8 cellular contexts compared by ENCODE assay signal in the genomic region with DNA sequence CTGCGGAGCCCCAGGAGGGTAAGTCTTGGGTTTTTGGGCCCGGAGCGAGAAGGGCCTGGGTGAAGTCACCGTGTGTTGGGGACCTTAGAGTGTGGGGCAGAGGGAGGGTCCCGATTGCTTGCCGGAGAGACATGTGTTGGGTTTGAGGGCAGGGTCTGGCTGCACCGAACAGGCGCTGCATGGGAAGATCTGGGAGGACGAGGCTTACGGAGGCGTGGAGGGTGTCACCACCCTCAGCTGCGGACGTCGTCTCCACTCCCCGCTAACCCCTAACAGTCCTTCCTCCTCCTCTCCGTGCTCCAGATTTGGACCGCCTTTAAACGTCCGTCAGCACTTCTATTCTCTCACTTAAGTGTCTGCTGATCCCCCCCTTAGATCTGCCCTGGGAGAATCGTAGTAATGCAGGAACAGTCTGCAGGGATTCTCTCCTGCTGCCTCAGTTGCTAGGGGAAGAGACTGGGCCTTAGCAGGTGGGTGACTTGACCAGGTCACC. TPM values are rescaled to one million over a fixed set of nuclear protein-coding genes. Genes with fewer than 3 reads are reported as not detected.
DNase-seq lines count a peak whose midpoint lies in the region; TF ChIP-seq lines count a peak whose summit lies in the region.
"Not testable (repeated sequence)": the region's sequence is repeated elsewhere in the genome, so short reads cannot be mapped to it uniquely, and the experiment has no call there.

No MANE protein-coding gene starts in this region.

- CTCF ChIA-PET in Caco-2 (lab: Charles Lee) = interaction anchor here (1.0 kb wide), 1 partner anchor 92 kb away, joined by 3 read pairs; no protein-coding TSS in a partner anchor
- CTCF ChIA-PET in activated CD4-positive, alpha-beta T cell treated with anti-CD3 and anti-CD28 coated beads, Interleukin-2, amount 10 ng/mL, durations not matched to agents 7 days and 5 days (lab: Charles Lee) = not testable (repeated sequence)

- not testable (repeated sequence) for H2AK5ac ChIP-seq in mesendoderm (ENCODE audit: low read length)

- H3K27ac ChIP-seq in brain microvascular endothelial cell (peak overlapping the region; percentile 86), sigmoid colon (peak overlapping the region; percentile 91 to 97 (median 92)), transverse colon (peak overlapping the region; percentile 93 to 96 (median 96))
- not testable (repeated sequence) for H3K27ac ChIP-seq in mesendoderm (ENCODE audit: low read depth, low read length)

- intact Hi-C loops in Caco-2 (cut with micrococcal nuclease; ENCODE audit: unreplicated experiment); transverse colon (cut with DNase I; ENCODE audit: low total_unique reads): not testable (repeated sequence)
- intact Hi-C loops in sigmoid colon (cut with DNase I) = loop anchor here (5.0 kb wide), 1 partner anchor 77 kb away; a partner anchor contains a TSS

- TF ChIP-seq EP300 in sigmoid colon (IDR thresholded peaks at IDR 0.05); transverse colon (IDR thresholded peaks at IDR 0.05; ENCODE audit: low read depth): not testable (repeated sequence)

- H2BK120ac ChIP-seq in mesendoderm (ENCODE audit: low read depth, low read length) = not testable (repeated sequence)

- H3K9ac ChIP-seq in Loucy (ENCODE audit: low read depth, low read length, poor library complexity, severe bottlenecking) (peak overlapping the region; percentile 87), mesendoderm (ENCODE audit: low read length) (peak overlapping the region; percentile 81)

- H4K20me1 ChIP-seq in Loucy (ENCODE audit: insufficient read depth, low read length, poor library complexity, severe bottlenecking) = not testable (repeated sequence)

- in situ Hi-C loops in brain microvascular endothelial cell (cut with HindIII; ENCODE audit: low pct_ligation_motif_present, low sequenced_read_pairs); transverse colon (cut with MboI; ENCODE audit: low pct_ligation_motif_present in 1 of 4, low pct_unique_long_range_greater_than_20kb in 1 of 4, low sequenced_read_pairs in 3 of 4): not testable (repeated sequence)

- H3K4me1 ChIP-seq in Caco-2; Loucy (ENCODE audit: insufficient read depth, low read length, poor library complexity, severe bottlenecking); mesendoderm (ENCODE audit: control insufficient read depth, low read depth, low read length); sigmoid colon; transverse colon: not testable (repeated sequence)

- H2BK15ac ChIP-seq in mesendoderm (replicated peaks; ENCODE audit: low read depth) = not testable (repeated sequence)

- peak overlapping the region; percentile 42 for H3K56ac ChIP-seq in mesendoderm (ENCODE audit: low read length)

- H3K9me2 ChIP-seq in Loucy (replicated peaks; ENCODE audit: low read depth, low read length) = not testable (repeated sequence)

- not testable (repeated sequence) for H3K23ac ChIP-seq in mesendoderm (ENCODE audit: low read length)

- not testable (repeated sequence) for H4K5ac ChIP-seq in mesendoderm (ENCODE audit: low read length)

- TSS peak; percentile 18 for BruUV-seq in Caco-2 (replicated peaks; lab: Mats Ljungman, UMichigan)

- H3K27me3 Mint-ChIP-seq in Caco-2 (ENCODE audit: insufficient read depth, unreplicated experiment); activated CD4-positive, alpha-beta T cell treated with anti-CD3 and anti-CD28 coated beads, Interleukin-2, amount 10 ng/mL, durations not matched to agents 7 days and 5 days: not testable (repeated sequence)

- peak overlapping the region; percentile 93 for H3K4me3 Mint-ChIP-seq in Caco-2 (ENCODE audit: unreplicated experiment)
- H3K4me3 Mint-ChIP-seq in activated CD4-positive, alpha-beta T cell treated with anti-CD3 and anti-CD28 coated beads, Interleukin-2, amount 10 ng/mL, durations not matched to agents 7 days and 5 days = peak overlapping the region; percentile 90

- H2AFZ ChIP-seq in Loucy (ENCODE audit: low read length) = not testable (repeated sequence)

- not testable (repeated sequence) for H3K9me3 ChIP-seq in Caco-2; Loucy (ENCODE audit: insufficient read depth, low read depth, low read length); sigmoid colon; transverse colon

- H3K18ac ChIP-seq in mesendoderm (ENCODE audit: low read length) = not testable (repeated sequence)

- H3F3A ChIP-seq in Loucy (ENCODE audit: low read depth) = not testable (repeated sequence)

- H3K4me2 ChIP-seq in Loucy (ENCODE audit: low read depth, low read length, poor library complexity, severe bottlenecking) = peak overlapping the region; percentile 53
- H3K4me2 ChIP-seq in mesendoderm (ENCODE audit: low read length) = not testable (repeated sequence)

- not testable (repeated sequence) for H2BK5ac ChIP-seq in mesendoderm (ENCODE audit: low read length)

- TF ChIP-seq CTCF in Caco-2 (IDR thresholded peaks at IDR 0.05; ENCODE audit: insufficient read depth in 1 of 2, low read depth in 1 of 2, low read length in 1 of 2, severe bottlenecking in 1 of 2, unreplicated experiment in 1 of 2); Loucy (conservative IDR thresholded peaks at IDR 0.05; ENCODE audit: low read length); brain microvascular endothelial cell (IDR thresholded peaks at IDR 0.05; ENCODE audit: low read depth, low read length, missing control alignments); foreskin fibroblast (IDR thresholded peaks at IDR 0.05; ENCODE audit: low read depth, low read length); sigmoid colon (IDR thresholded peaks at IDR 0.05); transverse colon (IDR thresholded peaks at IDR 0.05): not testable (repeated sequence)

- not testable (repeated sequence) for H3K9me3 Mint-ChIP-seq in Caco-2 (ENCODE audit: unreplicated experiment); activated CD4-positive, alpha-beta T cell treated with anti-CD3 and anti-CD28 coated beads, Interleukin-2, amount 10 ng/mL, durations not matched to agents 7 days and 5 days

- not testable (repeated sequence) for H3K4ac ChIP-seq in mesendoderm (ENCODE audit: low read depth, low read length)

- peak overlapping the region; percentile 72 for H3K27ac Mint-ChIP-seq in Caco-2 (ENCODE audit: unreplicated experiment)
- peak overlapping the region; percentile 89 for H3K27ac Mint-ChIP-seq in activated CD4-positive, alpha-beta T cell treated with anti-CD3 and anti-CD28 coated beads, Interleukin-2, amount 10 ng/mL, durations not matched to agents 7 days and 5 days

- H4K8ac ChIP-seq in mesendoderm (ENCODE audit: low read depth, low read length) = not testable (repeated sequence)

- not testable (repeated sequence) for H3K4me1 Mint-ChIP-seq in Caco-2 (ENCODE audit: low read depth, unreplicated experiment)
- peaks cover 13% of the 10 kb centered on the region for H3K4me1 Mint-ChIP-seq in activated CD4-positive, alpha-beta T cell treated with anti-CD3 and anti-CD28 coated beads, Interleukin-2, amount 10 ng/mL, durations not matched to agents 7 days and 5 days

- not testable (repeated sequence) for DNase-seq in Caco-2, brain microvascular endothelial cell, mesendoderm, sigmoid colon
- DNase-seq in activated CD4-positive, alpha-beta T cell treated with anti-CD3 and anti-CD28 coated beads, Interleukin-2, amount 10 ng/mL, durations not matched to agents 7 days and 5 days = peak; percentile 7
- DNase-seq in foreskin fibroblast (peak in 1 of 2 donors; percentile 4), transverse colon (peak; percentile 12)

- H3K4me3 ChIP-seq in Caco-2 (ENCODE audit: low read depth, low read length) (peak overlapping the region; percentile 70), Loucy (ENCODE audit: low read length, poor library complexity, severe bottlenecking) (peak overlapping the region; percentile 82), brain microvascular endothelial cell (ENCODE audit: low read depth, low read length) (peak overlapping the region; percentile 71), foreskin fibroblast (ENCODE audit: low read depth in 1 of 2, low read length in 2 of 2) (peak overlapping the region; percentile 61 to 62), sigmoid colon (peak overlapping the region; percentile 82 to 94 (median 86)), transverse colon (peak overlapping the region; percentile 88 to 98 (median 94))
- H3K4me3 ChIP-seq in mesendoderm (ENCODE audit: low read length) = not testable (repeated sequence)

- peaks cover 16% of the 10 kb centered on the region; the same call in 1 of the 2 replicates for H3K79me2 ChIP-seq in Loucy (ENCODE audit: insufficient read depth, low read length)
- not testable (repeated sequence) for H3K79me2 ChIP-seq in mesendoderm (ENCODE audit: control insufficient read depth, insufficient read depth, low read length)

- not testable (repeated sequence) for H3K79me1 ChIP-seq in mesendoderm (ENCODE audit: low read length)

- H3K27me3 ChIP-seq in Caco-2 (replicated peaks; ENCODE audit: control insufficient read depth, insufficient read depth, low read length); Loucy (ENCODE audit: insufficient read depth, low read length, poor library complexity, severe bottlenecking); brain microvascular endothelial cell (replicated peaks); mesendoderm (ENCODE audit: insufficient read depth, low read length, poor library complexity); sigmoid colon; transverse colon: not testable (repeated sequence)

- WGBS in mesendoderm (ENCODE audit: extremely low coverage, insufficient coverage, low lambda C conversion rate) = no CpG with 5 or more reads among the region's 20 CpGs
- WGBS in sigmoid colon, 2 donors = 0 to 1% methylated on average over 14 to 15 of the region's 20 CpGs
- 1% methylated on average over 20 of the region's 20 CpGs; no CpG with 5 or more reads in 1 of the 2 donors for WGBS in transverse colon (ENCODE audit: low coverage in 1 of 2), 2 donors

- not testable (repeated sequence) for H3K36me3 ChIP-seq in Caco-2 (ENCODE audit: control insufficient read depth, insufficient read depth, low read length); Loucy (ENCODE audit: insufficient read depth, low read length); brain microvascular endothelial cell (replicated peaks); mesendoderm (ENCODE audit: control insufficient read depth, insufficient read depth, low read length); transverse colon
- peaks cover 0 to 11% (median 0%) of the 10 kb centered on the region in 4 donors for H3K36me3 ChIP-seq in sigmoid colon

- peaks cover 33% of the 10 kb centered on the region for H3K36me3 Mint-ChIP-seq in Caco-2 (ENCODE audit: insufficient read depth, unreplicated experiment)
- H3K36me3 Mint-ChIP-seq in activated CD4-positive, alpha-beta T cell treated with anti-CD3 and anti-CD28 coated beads, Interleukin-2, amount 10 ng/mL, durations not matched to agents 7 days and 5 days (ENCODE audit: low read depth) = peaks cover 19% of the 10 kb centered on the region

- POLR2A ChIA-PET in Caco-2 (lab: Charles Lee); activated CD4-positive, alpha-beta T cell treated with anti-CD3 and anti-CD28 coated beads, Interleukin-2, amount 10 ng/mL, durations not matched to agents 7 days and 5 days (lab: Charles Lee): not testable (repeated sequence)

- not testable (repeated sequence) for TF ChIP-seq POLR2A in sigmoid colon (IDR thresholded peaks at IDR 0.05); transverse colon (IDR thresholded peaks at IDR 0.05)

RNA-seq across cellular contexts. Expression of a gene that starts 8.2 kb away (rescaled TPM):
- not detected in 2 replicates for total RNA-seq in Caco-2 (2022)
- total RNA-seq in activated CD4-positive, alpha-beta T cell treated with anti-CD3 and anti-CD28 coated beads, Interleukin-2, amount 10 ng/mL, durations not matched to agents 7 days and 5 days = not detected
- not detected for polyA plus RNA-seq in mesendoderm (2013, experiment 1 of 2)
- not detected for polyA plus RNA-seq in mesendoderm (2013, experiment 2 of 2)
- not detected for total RNA-seq in sigmoid colon
- polyA plus RNA-seq in sigmoid colon = under 1 TPM in 1 of 3 donors, not detected in 2; 0.23 TPM
- total RNA-seq in transverse colon = not detected

RNA-seq across cellular contexts. Expression of a gene that starts 31.7 kb away (rescaled TPM):
- total RNA-seq in Caco-2 (2022) (34.2 and 35.2 TPM in 2 replicates), sigmoid colon (10 to 100 TPM; 19.9 to 29.9 (median 25.9) TPM), transverse colon (10 to 100 TPM; 24.8 to 97.3 (median 33.6) TPM)
- total RNA-seq in activated CD4-positive, alpha-beta T cell treated with anti-CD3 and anti-CD28 coated beads, Interleukin-2, amount 10 ng/mL, durations not matched to agents 7 days and 5 days = 10 to 100 TPM; 26.2 to 31.9 TPM
- polyA plus RNA-seq in mesendoderm (2013, experiment 1 of 2) = 15.9 TPM
- polyA plus RNA-seq in mesendoderm (2013, experiment 2 of 2) = 15.6 TPM
- 10 to 100 TPM in 2 of 3 donors, 1 to 10 TPM in 1; 9.0 to 24.1 (median 12.6) TPM for polyA plus RNA-seq in sigmoid colon
